In the genomic region with DNA sequence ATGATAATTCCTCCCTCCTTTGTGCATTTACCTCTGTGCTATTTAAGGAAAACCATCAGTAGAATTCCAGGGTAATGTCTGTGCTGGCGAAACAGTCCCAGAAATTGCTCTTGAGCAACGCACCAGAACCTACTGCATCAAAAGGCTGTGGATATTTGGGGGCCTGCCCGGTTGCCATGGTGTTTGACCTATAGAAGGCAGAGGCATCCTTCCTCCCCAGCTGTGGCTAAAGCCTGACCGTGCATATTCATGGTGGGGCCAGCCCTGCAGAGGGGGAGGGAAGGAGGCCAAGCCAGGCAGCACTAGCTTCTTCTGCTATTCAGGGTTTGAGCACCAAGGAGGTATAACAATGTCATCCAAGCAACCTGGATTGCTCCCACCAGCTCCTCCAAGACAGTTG, we compare ENCODE assay signal across 28 cellular contexts.
DNase-seq lines count a peak whose midpoint lies in the region; ATAC-seq and TF ChIP-seq lines count a peak whose summit lies in the region.
"Had no signal": no experiment of that assay in that cellular context is flagged by ENCODE, and none has a peak within 500 bp of the region (broad histone marks: within the 10 kb centered on the region; RNA-seq: fewer than 3 reads in every experiment).

No MANE protein-coding gene starts in this region.

- peaks cover 37% of the 10 kb centered on the region for H3K79me2 ChIP-seq in ACC112 (ENCODE audit: control insufficient read depth, insufficient read depth, low read length, unreplicated experiment)

- no peak for ATAC-seq in GM21825 (IDR thresholded peaks at IDR 0.05; ENCODE audit: unreplicated experiment)
- ATAC-seq: activated naive CD4-positive, alpha-beta T cell treated with anti-CD3 and anti-CD28 coated beads, Interleukin-2, amount 50 U/mL, for 72 hours; activated T-helper 17 cell treated with anti-CD3 and anti-CD28 coated beads, Interleukin-2, amount 50 U/mL, for 72 hours; left lobe of liver; psoas muscle had no signal

- peak; percentile 32 for DNase-seq in NT2/D1 (ENCODE audit: low read depth, low spot score)
- DNase-seq in fibroblast of mammary gland (ENCODE audit: low read depth): peak; percentile 52
- DNase-seq in HEK293T (ENCODE audit: extremely low spot score): no peak
- no peak for DNase-seq in NCI-H748 (lab: John Stamatoyannopoulos, UW; ENCODE audit: unreplicated experiment)
- no peak for DNase-seq in effector CD8-positive, alpha-beta T cell (lab: John Stamatoyannopoulos, UW)
- DNase-seq: activated CD4-positive, alpha-beta memory T cell treated with anti-CD3 and anti-CD28 coated beads, Interleukin-2, amount 10 ng/mL, durations not matched to agents 7 days and 5 days; activated CD4-positive, CD25-positive, alpha-beta regulatory T cell treated with anti-CD3 and anti-CD28 coated beads, Interleukin-2, amount 50 U/mL, for 72 hours; AML-193; CD8-positive, alpha-beta memory T cell; dermis blood vessel endothelial cell; foreskin melanocyte; immature natural killer cell; NCI-H1092 treated with DMSO at 0.1 percent for 48 hours; NCI-H1930; NCI-H69; occipital lobe; SK-N-SH; small intestine had no signal

- TF ChIP-seq CTCF in fibroblast of mammary gland (conservative IDR thresholded peaks at IDR 0.05; ENCODE audit: control insufficient read depth, insufficient read depth, low read depth, low read length): no peak

- H3K9ac ChIP-seq in NT2/D1 (ENCODE audit: insufficient read length, low read depth) (no peak overlapping the region), iPS-20b (ENCODE audit: low read depth, low read length) (no peak overlapping the region)
- H3K9ac ChIP-seq: SK-N-SH had no signal

- no peaks in the 10 kb centered on the region for H3K36me3 ChIP-seq in ACC112 (ENCODE audit: insufficient read depth, low read length)
- H3K36me3 ChIP-seq in NT2/D1 (ENCODE audit: insufficient read depth, insufficient read length, low read length): no peaks in the 10 kb centered on the region
- H3K36me3 ChIP-seq in iPS-20b (ENCODE audit: insufficient read depth, low read depth, low read length): no peaks in the 10 kb centered on the region
- H3K36me3 ChIP-seq: thoracic aorta, uterus had no signal

- H3K27ac ChIP-seq in ACC112 (ENCODE audit: low read depth, low read length): peak overlapping the region; percentile 11; the same call in 1 of the 2 replicates
- H3K27ac ChIP-seq in iPS-20b (ENCODE audit: low read length): no peak overlapping the region
- H3K27ac ChIP-seq: psoas muscle, RWPE1, thoracic aorta, uterus had no signal

- H3K4me3 ChIP-seq in ACC112 (ENCODE audit: low read depth, low read length): no peak overlapping the region
- no peak overlapping the region for H3K4me3 ChIP-seq in NT2/D1 (ENCODE audit: insufficient read length, low read depth)
- no peak overlapping the region for H3K4me3 ChIP-seq in fibroblast of mammary gland (ENCODE audit: control insufficient read depth, low read depth, low read length)
- peak overlapping the region; percentile 8; the same call in 1 of the 2 replicates for H3K4me3 ChIP-seq in iPS-20b (ENCODE audit: low read length)
- H3K4me3 ChIP-seq: psoas muscle, thoracic aorta, uterus had no signal

- H3K4me1 ChIP-seq in ACC112 (ENCODE audit: control insufficient read depth, insufficient read depth, low read length, unreplicated experiment) (peaks cover 49% of the 10 kb centered on the region), NT2/D1 (ENCODE audit: insufficient read depth, insufficient read length) (peaks cover 3% of the 10 kb centered on the region), iPS-20b (ENCODE audit: insufficient read depth, low read length) (peaks cover 15% of the 10 kb centered on the region; the same call in 1 of the 2 replicates)
- H3K4me1 ChIP-seq: psoas muscle, uterus had no signal

- no peak overlapping the region for H2AFZ ChIP-seq in ACC112 (ENCODE audit: low read length, unreplicated experiment)

- H3K27me3 ChIP-seq in ACC112 (ENCODE audit: insufficient read depth, low read length) (no peaks in the 10 kb centered on the region), NT2/D1 (ENCODE audit: insufficient read depth, insufficient read length) (no peaks in the 10 kb centered on the region), iPS-20b (ENCODE audit: insufficient read depth, low read length) (no peaks in the 10 kb centered on the region)
- H3K27me3 ChIP-seq: uterus had no signal

- CTCF ChIA-PET in HEK293T (lab: Yijun Ruan, JAX): no interaction called here

- POLR2A ChIA-PET in HEK293T (lab: Yijun Ruan, JAX): no interaction called here

- no peaks in the 10 kb centered on the region for H3K9me3 ChIP-seq in NT2/D1 (ENCODE audit: insufficient read depth, low read length)
- no peaks in the 10 kb centered on the region for H3K9me3 ChIP-seq in iPS-20b (ENCODE audit: insufficient read depth, low read depth, low read length)
- H3K9me3 ChIP-seq: psoas muscle, SK-N-SH, thoracic aorta, uterus had no signal

TF ChIP-seq in HEK293T, 16 proteins besides CTCF, POLR2A, EP300 and RAD21:
- no peak for TF ChIP-seq LEF1 (IDR thresholded peaks at IDR 0.05; ENCODE audit: borderline replicate concordance)
- TF ChIP-seq TARDBP (IDR thresholded peaks at IDR 0.05): no peak
- TF ChIP-seq ARNT (IDR thresholded peaks at IDR 0.05): no peak
- no peak for TF ChIP-seq BHLHE40 (IDR thresholded peaks at IDR 0.05; ENCODE audit: borderline replicate concordance)
- no peak for TF ChIP-seq L3MBTL2 (conservative IDR thresholded peaks at IDR 0.05)
- TF ChIP-seq FOXM1 (IDR thresholded peaks at IDR 0.05; ENCODE audit: borderline replicate concordance): no peak

Comparison
In these comparisons a context has a peak if more than half of its experiments do, and no peak if none do; other contexts are left out.
1. DNase-seq: peak in NT2/D1 (single experiment) and fibroblast of mammary gland (single experiment); none in HEK293T (single experiment), NCI-H748 (single experiment) and effector CD8-positive, alpha-beta T cell (single experiment).